Comparison of ENCODE assay signal across 33 cellular contexts in the genomic region with DNA sequence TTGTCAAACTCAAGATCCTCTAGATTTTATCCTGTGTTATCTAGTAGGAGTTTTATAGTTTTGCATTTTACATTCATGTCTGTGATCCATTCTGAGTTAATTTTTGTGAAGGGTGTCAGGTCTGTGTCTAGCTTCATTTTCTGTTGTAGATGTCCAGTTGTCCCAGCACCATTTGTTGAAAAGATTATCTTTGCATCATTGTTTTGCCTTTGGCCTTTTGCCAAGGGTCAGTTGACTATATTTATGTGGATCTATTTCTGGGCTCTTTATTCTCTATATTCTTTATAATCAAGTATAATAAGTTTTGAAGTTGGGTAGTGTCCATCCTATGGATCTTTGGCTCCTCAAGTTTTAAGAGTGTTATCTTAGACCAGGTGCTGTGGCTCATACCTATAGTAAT.
"Had no signal": no experiment of that assay in that cellular context is flagged by ENCODE, and none has a peak within 500 bp of the region (broad histone marks: within the 10 kb centered on the region; RNA-seq: fewer than 3 reads in every experiment).

No MANE protein-coding gene starts in this region.

- H3K4me3 ChIP-seq: Peyer's patch, SJSA1 had no signal

- H3K27me3 Mint-ChIP-seq: activated CD4-positive, alpha-beta T cell treated with anti-CD3 and anti-CD28 coated beads for 36 hours; activated CD4-positive, alpha-beta T cell treated with anti-CD3 and anti-CD28 coated beads, Interleukin-2, amount 10 ng/mL, durations not matched to agents 7 days and 5 days; activated naive CD4-positive, alpha-beta T cell treated with anti-CD3 and anti-CD28 coated beads, Interleukin-2, amount 50 U/mL, for 24 hours; activated naive CD8-positive, alpha-beta T cell treated with anti-CD3 and anti-CD28 coated beads, Interleukin-2, amount 50 U/mL, for 24 hours; activated T-cell treated with anti-CD3 and anti-CD28 coated beads, Interleukin-2, amount 50 U/mL, for 24 hours; brain had no signal

- H3K4me1 ChIP-seq: SJSA1 had no signal

- ATAC-seq: activated CD4-positive, alpha-beta T cell treated with anti-CD3 and anti-CD28 coated beads for 36 hours; activated CD4-positive, CD25-positive, alpha-beta regulatory T cell treated with anti-CD3 and anti-CD28 coated beads, Interleukin-2, amount 50 U/mL, for 24 hours; activated CD8-positive, alpha-beta T cell treated with anti-CD3 and anti-CD28 coated beads, Interleukin-2, amount 10 ng/mL, durations not matched to agents 7 days and 5 days; activated naive CD8-positive, alpha-beta T cell treated with anti-CD3 and anti-CD28 coated beads, Interleukin-2, amount 50 U/mL, for 24 hours; PC-3 had no signal

- H3K27ac ChIP-seq: Peyer's patch, SJSA1 had no signal

- H3K4me3 Mint-ChIP-seq: activated CD4-positive, alpha-beta T cell treated with anti-CD3 and anti-CD28 coated beads for 36 hours; activated CD4-positive, alpha-beta T cell treated with anti-CD3 and anti-CD28 coated beads, Interleukin-2, amount 10 ng/mL, durations not matched to agents 7 days and 5 days; activated CD8-positive, alpha-beta T cell treated with anti-CD3 and anti-CD28 coated beads, Interleukin-2, amount 10 ng/mL, durations not matched to agents 7 days and 5 days; activated naive CD4-positive, alpha-beta T cell treated with anti-CD3 and anti-CD28 coated beads, Interleukin-2, amount 50 U/mL, for 24 hours; activated naive CD8-positive, alpha-beta T cell treated with anti-CD3 and anti-CD28 coated beads, Interleukin-2, amount 50 U/mL, for 24 hours; activated T-cell treated with anti-CD3 and anti-CD28 coated beads, Interleukin-2, amount 50 U/mL, for 24 hours; brain; T-helper 1 cell treated with Interleukin-12 subunit alpha and Interleukin-12 subunit beta and Interleukin-4 antibody, amounts not matched to agents 30 μg/mL and 1 μg/mL, for 36 hours; T-helper 2 cell treated with Interferon-gamma antibody and Interleukin-4, amounts not matched to agents 5 μg/mL and 100 μg/mL, for 36 hours had no signal

- H3K9me3 Mint-ChIP-seq: activated naive CD4-positive, alpha-beta T cell treated with anti-CD3 and anti-CD28 coated beads, Interleukin-2, amount 50 U/mL, for 24 hours had no signal

- H3K9me3 ChIP-seq: Peyer's patch, SK-N-SH had no signal

- H3K27ac Mint-ChIP-seq: activated CD4-positive, alpha-beta T cell treated with anti-CD3 and anti-CD28 coated beads for 36 hours; activated CD4-positive, alpha-beta T cell treated with anti-CD3 and anti-CD28 coated beads, Interleukin-2, amount 10 ng/mL, durations not matched to agents 7 days and 5 days; activated CD8-positive, alpha-beta T cell treated with anti-CD3 and anti-CD28 coated beads, Interleukin-2, amount 10 ng/mL, durations not matched to agents 7 days and 5 days; activated naive CD8-positive, alpha-beta T cell treated with anti-CD3 and anti-CD28 coated beads, Interleukin-2, amount 50 U/mL, for 24 hours; activated T-cell treated with anti-CD3 and anti-CD28 coated beads, Interleukin-2, amount 50 U/mL, for 24 hours; brain; T-helper 1 cell treated with Interleukin-12 subunit alpha and Interleukin-12 subunit beta and Interleukin-4 antibody, amounts not matched to agents 30 μg/mL and 1 μg/mL, for 36 hours; T-helper 2 cell treated with Interferon-gamma antibody and Interleukin-4, amounts not matched to agents 5 μg/mL and 100 μg/mL, for 36 hours had no signal

- H3K27me3 ChIP-seq: Peyer's patch, SJSA1 had no signal

- FAIRE-seq: bronchial epithelial cell, TTC549 had no signal

- H3K36me3 ChIP-seq: Peyer's patch, SJSA1 had no signal

- DNase-seq: activated CD4-positive, alpha-beta T cell treated with anti-CD3 and anti-CD28 coated beads for 36 hours; activated CD4-positive, alpha-beta T cell treated with anti-CD3 and anti-CD28 coated beads, Interleukin-2, amount 10 ng/mL, durations not matched to agents 7 days and 5 days; activated CD4-positive, alpha-beta T cell treated with anti-CD3 and anti-CD28 coated beads, Interleukin-2, amount 50 U/mL, for 48 hours; activated CD8-positive, alpha-beta T cell treated with anti-CD3 and anti-CD28 coated beads, Interleukin-2, amount 10 ng/mL, durations not matched to agents 7 days and 5 days; activated effector memory CD4-positive, alpha-beta T cell treated with Interleukin-2 at 50 U/mL for 16 hours; activated naive CD8-positive, alpha-beta T cell treated with anti-CD3 and anti-CD28 coated beads, Interleukin-2, amount 50 U/mL, for 24 hours; activated T-cell treated with anti-CD3 and anti-CD28 coated beads, Interleukin-2, amount 50 U/mL, for 24 hours; anterior cingulate cortex; caudate nucleus; NCI-H1092 treated with DMSO at 0.1 percent for 48 hours; NCI-H1417; NCI-H1694; NCI-H1930; NCI-H2081 treated with DMSO at 0.1 percent for 48 hours; NCI-H226; NCI-H446 treated with DMSO at 0.1 percent for 48 hours; NCI-H524; NCI-H69; NCI-H82; NK-92 treated with Interleukin-12 subunit alpha and Interleukin-12 subunit beta, amount 100 ng/mL, for 24 hours; PC-3; Peyer's patch; RPMI8226; SHP77 treated with DMSO at 0.1 percent for 48 hours; SK-N-SH had no signal
